Comparison of ENCODE assay signal across 9 cellular contexts in genomic region chr10:36540611-36541010, GRCh38.
"Had no signal": no experiment of that assay in that cellular context is flagged by ENCODE, and none has a peak within 500 bp of the region (broad histone marks: within the 10 kb centered on the region; RNA-seq: fewer than 3 reads in every experiment).

No MANE protein-coding gene starts in this region.

- ATAC-seq: GM23338, HCT116 had no signal

- H3K4me3 ChIP-seq: GM23248, GM23338, HAP-1 had no signal

- H3K4me2 ChIP-seq: GM23338 had no signal

- H3K9me3 Mint-ChIP-seq: GM23338, H9 had no signal

- H3K9me3 ChIP-seq: HAP-1 had no signal

- H3K4me3 Mint-ChIP-seq: GM23338, H9, HFFc6 had no signal

- H2AFZ ChIP-seq: GM23248, GM23338 had no signal

- H3K27ac Mint-ChIP-seq: GM23338, H9, HFFc6 had no signal

- H3K9ac ChIP-seq: GM23248 had no signal

- H3K27ac ChIP-seq: GM23248 had no signal

- H3K4me1 ChIP-seq: HAP-1 had no signal

- H3K36me3 ChIP-seq: HAP-1 had no signal

- DNase-seq: GM23248, GOT3, H7, H9, HCEC 1CT, HFFc6 had no signal
